Comparison of ENCODE assay signal across 19 cellular contexts in genomic region chr15:30816430-30816829, GRCh38.
"Had no signal": no experiment of that assay in that cellular context is flagged by ENCODE, and none has a peak within 500 bp of the region (broad histone marks: within the 10 kb centered on the region; RNA-seq: fewer than 3 reads in every experiment).

No MANE protein-coding gene starts in this region.

- H3K27me3 ChIP-seq: colonic mucosa, dorsolateral prefrontal cortex, esophagus muscularis mucosa, gastrocnemius medialis, ovary, spleen, tibial artery had no signal

- ATAC-seq: activated T-cell treated with anti-CD3 and anti-CD28 coated beads, Interleukin-2, amount 50 U/mL, for 72 hours; effector memory CD8-positive, alpha-beta T cell; gastrocnemius medialis had no signal

- H3K36me3 ChIP-seq: colonic mucosa, esophagus muscularis mucosa, gastrocnemius medialis, ovary, prostate gland, spleen, tibial artery, WERI-Rb-1 had no signal

- H3K4me3 Mint-ChIP-seq: stimulated activated naive CD8-positive, alpha-beta T cell treated with anti-CD3 and anti-CD28 coated beads, Interleukin-15, Interleukin-2, amounts not matched to agents 100 ng/mL and 50 ng/mL, for 24 hours had no signal

- H3K4me1 ChIP-seq: colonic mucosa, esophagus muscularis mucosa, gastrocnemius medialis, prostate gland, spleen, tibial artery had no signal

- H3K27ac ChIP-seq: colonic mucosa, dorsolateral prefrontal cortex, esophagus muscularis mucosa, gastrocnemius medialis, ovary, prostate gland, SK-N-MC, spleen, tibial artery, WERI-Rb-1 had no signal

- H3K4me3 ChIP-seq: colonic mucosa, dorsolateral prefrontal cortex, esophagus muscularis mucosa, gastrocnemius medialis, ovary, prostate gland, SK-N-MC, spleen, tibial artery had no signal

- H3K9me3 Mint-ChIP-seq: activated T-cell treated with anti-CD3 and anti-CD28 coated beads, Interleukin-2, amount 50 U/mL, for 72 hours; effector memory CD8-positive, alpha-beta T cell; stimulated activated naive CD8-positive, alpha-beta T cell treated with anti-CD3 and anti-CD28 coated beads, Interleukin-15, Interleukin-2, amounts not matched to agents 100 ng/mL and 50 ng/mL, for 24 hours had no signal

- DNase-seq: activated CD4-positive, alpha-beta T cell treated with anti-CD3 and anti-CD28 coated beads, Interleukin-2, amount 50 U/mL, for 48 hours; activated effector memory CD4-positive, alpha-beta T cell treated with anti-CD3 and anti-CD28 coated beads, Interleukin-2, amount 50 U/mL, for 16 hours; activated naive CD4-positive, alpha-beta T cell treated with anti-CD3 and anti-CD28 coated beads, Interleukin-2, amount 50 U/mL, for 16 hours; activated T-cell treated with anti-CD3 and anti-CD28 coated beads, Interleukin-2, amount 50 U/mL, for 72 hours; amygdala; colonic mucosa; dorsolateral prefrontal cortex; effector memory CD8-positive, alpha-beta T cell; gastrocnemius medialis; hypothalamus; ovary; spleen; stimulated activated CD4-positive, alpha-beta T cell treated with anti-CD3 and anti-CD28 coated beads, Interleukin-4, amount 100 ng/mL, for 24 hours; tibial artery; WERI-Rb-1 had no signal

- H3K27ac Mint-ChIP-seq: activated T-cell treated with anti-CD3 and anti-CD28 coated beads, Interleukin-2, amount 50 U/mL, for 72 hours; stimulated activated naive CD8-positive, alpha-beta T cell treated with anti-CD3 and anti-CD28 coated beads, Interleukin-15, Interleukin-2, amounts not matched to agents 100 ng/mL and 50 ng/mL, for 24 hours had no signal

- H3K27me3 Mint-ChIP-seq: stimulated activated naive CD8-positive, alpha-beta T cell treated with anti-CD3 and anti-CD28 coated beads, Interleukin-15, Interleukin-2, amounts not matched to agents 100 ng/mL and 50 ng/mL, for 24 hours had no signal
